8 cellular contexts compared by ENCODE assay signal in the genomic region with DNA sequence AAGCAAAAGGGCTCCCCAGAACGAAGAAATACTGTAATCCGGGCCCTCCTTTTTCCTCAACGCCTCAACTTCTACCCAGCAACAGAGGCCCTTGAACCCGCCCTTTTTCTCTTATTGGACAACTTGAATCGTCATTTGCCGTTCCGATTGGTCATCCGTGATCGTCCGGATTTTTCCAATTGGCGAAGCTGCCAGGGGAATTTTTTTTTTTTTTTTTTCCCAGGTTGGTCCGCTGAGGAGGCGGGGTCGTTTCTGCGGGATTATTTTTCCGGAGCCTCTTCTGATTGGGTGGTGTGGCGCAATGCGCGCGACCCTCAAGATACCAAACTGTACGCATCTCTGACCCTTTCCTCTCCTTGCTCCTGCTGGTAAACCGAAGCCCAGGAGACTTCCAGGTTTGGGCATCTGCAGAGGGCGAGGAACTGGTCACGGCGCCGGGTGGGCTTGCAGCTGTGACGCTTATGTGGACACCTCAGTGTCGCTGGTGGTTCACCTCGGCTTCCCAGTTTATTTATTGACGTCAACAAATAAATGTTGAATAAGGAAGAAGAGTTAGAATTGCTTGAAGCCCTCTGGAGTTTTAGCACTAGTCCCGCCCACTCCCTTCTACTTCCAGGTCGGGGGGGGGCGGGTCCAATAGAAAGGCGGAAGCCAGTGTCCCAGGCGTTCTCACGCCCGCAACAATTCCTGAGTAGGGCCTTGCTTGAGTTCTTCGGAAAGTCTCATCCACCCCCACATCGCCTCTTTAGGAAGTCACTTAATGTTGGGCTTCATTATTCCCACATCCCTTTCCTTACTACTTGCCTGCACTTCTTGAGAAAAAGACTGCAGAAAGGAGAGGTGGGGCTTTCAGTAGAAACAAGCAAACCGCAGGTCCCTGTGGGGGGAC. TPM values are rescaled to one million over a fixed set of nuclear protein-coding genes. Genes with fewer than 3 reads are reported as not detected.
A peak's percentile ranks its signal among the peaks of the same experiment; 100 is the strongest.
DNase-seq lines count a peak whose midpoint lies in the region; ATAC-seq and TF ChIP-seq lines count a peak whose summit lies in the region.

A gene with protein sequence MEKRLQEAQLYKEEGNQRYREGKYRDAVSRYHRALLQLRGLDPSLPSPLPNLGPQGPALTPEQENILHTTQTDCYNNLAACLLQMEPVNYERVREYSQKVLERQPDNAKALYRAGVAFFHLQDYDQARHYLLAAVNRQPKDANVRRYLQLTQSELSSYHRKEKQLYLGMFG (plus strand): TSS at position 654 of the 889 bp plus-strand sequence. CDS start 363 bp downstream, outside the sequence.

- H3K36me3 Mint-ChIP-seq in activated naive CD4-positive, alpha-beta T cell treated with anti-CD3 and anti-CD28 coated beads for 36 hours (ENCODE audit: low read depth), result peaks cover 47% of the 10 kb centered on the region

- H3K4me3 ChIP-seq in HFF-Myc (replicated peaks; ENCODE audit: low read depth, low read length) (peak within 1 kb of the TSS; percentile 99), gastroesophageal sphincter (peak within 1 kb of the TSS; percentile 77 to 98), neutrophil (ENCODE audit: low read depth in 1 of 2, low read length in 1 of 2) (peak within 1 kb of the TSS; percentile 82 to 100)

- peak; percentile 84 for ATAC-seq in gastroesophageal sphincter

- 0 to 1% methylated on average over 25 to 36 of the region's 40 CpGs for WGBS in gastroesophageal sphincter (ENCODE audit: low coverage in 1 of 2), 2 donors

- H3K9me3 Mint-ChIP-seq in activated naive CD4-positive, alpha-beta T cell treated with anti-CD3 and anti-CD28 coated beads for 36 hours, result no peaks in the 10 kb centered on the region

- no peaks in the 10 kb centered on the region for H3K27me3 ChIP-seq in gastroesophageal sphincter
- no peaks in the 10 kb centered on the region for H3K27me3 ChIP-seq in neutrophil

- TF ChIP-seq CTCF in HFF-Myc (IDR thresholded peaks at IDR 0.05; ENCODE audit: low read depth, low read length, missing control alignments) (no peak), gastroesophageal sphincter (IDR thresholded peaks at IDR 0.05) (no peak), neutrophil (IDR thresholded peaks at IDR 0.05) (no peak)

- peak within 1 kb of the TSS; percentile 90 for H3K4me3 Mint-ChIP-seq in activated naive CD4-positive, alpha-beta T cell treated with anti-CD3 and anti-CD28 coated beads for 36 hours

- DNase-seq in GM03348 (ENCODE audit: low spot score), result peak; percentile 92
- peak; percentile 96 for DNase-seq in HFF-Myc (ENCODE audit: extremely low read depth, low read depth)
- DNase-seq in NAMALWA (ENCODE audit: low spot score), result peak; percentile 98
- peak; percentile 99 for DNase-seq in SK-N-DZ (ENCODE audit: low spot score)
- peak; percentile 94 for DNase-seq in activated naive CD4-positive, alpha-beta T cell treated with anti-CD3 and anti-CD28 coated beads for 36 hours
- peak; percentile 50 to 97 (median 85) for DNase-seq in substantia nigra (lab: John Stamatoyannopoulos, UW)

- H3K9me3 ChIP-seq in gastroesophageal sphincter (no peaks in the 10 kb centered on the region), neutrophil (no peaks in the 10 kb centered on the region)

- TF ChIP-seq POLR2A in gastroesophageal sphincter (IDR thresholded peaks at IDR 0.05), result peak; percentile 54 to 67

- H3K27me3 Mint-ChIP-seq in activated naive CD4-positive, alpha-beta T cell treated with anti-CD3 and anti-CD28 coated beads for 36 hours (ENCODE audit: low read depth), result no peaks in the 10 kb centered on the region

- peak within 1 kb of the TSS; percentile 64 to 98 (median 96) for H3K27ac ChIP-seq in gastroesophageal sphincter
- H3K27ac ChIP-seq in neutrophil, result peak within 1 kb of the TSS; percentile 98
- peak within 1 kb of the TSS; percentile 99 for H3K27ac ChIP-seq in substantia nigra (ENCODE audit: low read depth, low read length, poor library complexity, severe bottlenecking)

- intact Hi-C loops in activated naive CD4-positive, alpha-beta T cell treated with anti-CD3 and anti-CD28 coated beads for 36 hours (cut with micrococcal nuclease), result loop anchor here (1.0 to 2.0 kb wide), 17 partner anchors 19 to 154 kb away; partner anchors contain the start of genes INTS5, NXF1, POLR2G and TAF6L

- peak within 1 kb of the TSS; percentile 99 for H3K27ac Mint-ChIP-seq in activated naive CD4-positive, alpha-beta T cell treated with anti-CD3 and anti-CD28 coated beads for 36 hours

- H3K4me1 ChIP-seq in gastroesophageal sphincter (peaks cover 0 to 74% (median 19%) of the 10 kb centered on the region in 3 donors), neutrophil (ENCODE audit: control insufficient read depth in 1 of 2, insufficient read depth in 1 of 2, low read depth in 1 of 2, low read length in 1 of 2) (peaks cover 45 to 47% of the 10 kb centered on the region in 2 experiments)

- TF ChIP-seq EP300 in gastroesophageal sphincter (IDR thresholded peaks at IDR 0.05), result no peak

- peaks cover 3 to 32% of the 10 kb centered on the region in 2 donors for H3K36me3 ChIP-seq in gastroesophageal sphincter
- H3K36me3 ChIP-seq in neutrophil, result peaks cover 13% of the 10 kb centered on the region

- peaks cover 44% of the 10 kb centered on the region for H3K4me1 Mint-ChIP-seq in activated naive CD4-positive, alpha-beta T cell treated with anti-CD3 and anti-CD28 coated beads for 36 hours (ENCODE audit: low read depth)

- CTCF ChIA-PET in activated naive CD4-positive, alpha-beta T cell treated with anti-CD3 and anti-CD28 coated beads for 36 hours (lab: Charles Lee), result interaction anchor here (0.6 to 1.4 kb wide), 8 partner anchors 9 to 1599 kb away, joined by 3 to 6 read pairs (median 3); partner anchors contain the start of genes POLR2G and UQCC3

RNA-seq across cellular contexts. Expression of the gene that starts here (rescaled TPM):
- 31.3 and 85.2 TPM in 2 replicates for polyA plus RNA-seq in SK-N-DZ (2014; cell fraction: cytosol; rRNA removed)
- polyA plus RNA-seq in SK-N-DZ (2014; cell fraction: nucleus; rRNA removed), result 18.3 and 28.7 TPM in 2 replicates
- total RNA-seq in activated naive CD4-positive, alpha-beta T cell treated with anti-CD3 and anti-CD28 coated beads for 36 hours, result 10 to 100 TPM; 46.6 to 49.5 TPM
- 10 to 100 TPM; 12.5 to 20.5 (median 19.8) TPM for total RNA-seq in gastroesophageal sphincter

Comparison
In these comparisons a context has a peak if more than half of its experiments do, and no peak if none do; other contexts are left out.
1. Peak in every context shown above with its lines: DNase-seq, ATAC-seq, H3K4me3 ChIP-seq and H3K27ac ChIP-seq.